ENCODE assay signal across 8 cellular contexts in genomic region chr3:69052567-69052898, GRCh38. TPM values are rescaled to one million over a fixed set of nuclear protein-coding genes. Genes with fewer than 3 reads are reported as not detected.
DNase-seq lines count a peak whose midpoint lies in the region; TF ChIP-seq lines count a peak whose summit lies in the region.

No MANE protein-coding gene starts in this region.

- H3K36me3 ChIP-seq in SJSA1, result peaks cover 51% of the 10 kb centered on the region
- H3K36me3 ChIP-seq in skeletal muscle tissue (ENCODE audit: control insufficient read depth in 3 of 3, insufficient read depth in 3 of 3, low read length in 3 of 3), result peaks cover 1 to 27% (median 27%) of the 10 kb centered on the region in 3 donors

- H3K27me3 ChIP-seq in SJSA1 (replicated peaks) (no peaks in the 10 kb centered on the region), skeletal muscle tissue (ENCODE audit: control insufficient read depth in 3 of 3, insufficient read depth in 3 of 3, low read length in 3 of 3) (no peaks in the 10 kb centered on the region)

- H3K9me3 ChIP-seq in SJSA1 (replicated peaks), result no peaks in the 10 kb centered on the region
- no peaks in the 10 kb centered on the region for H3K9me3 ChIP-seq in skeletal muscle tissue (ENCODE audit: control insufficient read depth in 3 of 3, low read length in 3 of 3)

- no peaks in the 10 kb centered on the region for H3K27me3 Mint-ChIP-seq in activated naive CD4-positive, alpha-beta T cell treated with anti-CD3 and anti-CD28 coated beads, Interleukin-2, amount 10 ng/mL, durations not matched to agents 7 days and 5 days

- TF ChIP-seq CTCF in foreskin fibroblast (IDR thresholded peaks at IDR 0.05; ENCODE audit: low read depth, low read length), result no peak

- CTCF ChIA-PET in activated naive CD4-positive, alpha-beta T cell treated with anti-CD3 and anti-CD28 coated beads, Interleukin-2, amount 10 ng/mL, durations not matched to agents 7 days and 5 days (lab: Charles Lee), result interaction anchor here (0.6 to 2.1 kb wide), 8 partner anchors 13 to 388 kb away, joined by 3 to 5 read pairs (median 4); partner anchors contain the start of gene ARL6IP5

- peaks cover 52% of the 10 kb centered on the region for H3K36me3 Mint-ChIP-seq in activated naive CD4-positive, alpha-beta T cell treated with anti-CD3 and anti-CD28 coated beads, Interleukin-2, amount 10 ng/mL, durations not matched to agents 7 days and 5 days

- H3K27ac ChIP-seq in SJSA1 (peak overlapping the region; percentile 83), skeletal muscle tissue (ENCODE audit: low read depth, low read length) (peak overlapping the region; percentile 96)

- H3K4me3 ChIP-seq in SJSA1 (peak overlapping the region; percentile 63), foreskin fibroblast (ENCODE audit: low read depth in 1 of 2, low read length in 2 of 2) (peak overlapping the region; percentile 94 to 98), skeletal muscle tissue (ENCODE audit: low read length in 3 of 3) (peak overlapping the region; percentile 92 to 97 (median 93))

- H3K27ac Mint-ChIP-seq in activated naive CD4-positive, alpha-beta T cell treated with anti-CD3 and anti-CD28 coated beads, Interleukin-2, amount 10 ng/mL, durations not matched to agents 7 days and 5 days, result peak overlapping the region; percentile 98

- H3K4me1 ChIP-seq in SJSA1 (replicated peaks) (peaks cover 4% of the 10 kb centered on the region), skeletal muscle tissue (ENCODE audit: control insufficient read depth in 3 of 3, insufficient read depth in 3 of 3, low read length in 3 of 3) (peaks cover 8 to 26% (median 22%) of the 10 kb centered on the region in 3 donors)

- H3K9ac ChIP-seq in skeletal muscle tissue (ENCODE audit: low read depth in 1 of 3, low read length in 3 of 3), result peak overlapping the region; percentile 96 to 99 (median 97)

- H3K4me1 Mint-ChIP-seq in activated naive CD4-positive, alpha-beta T cell treated with anti-CD3 and anti-CD28 coated beads, Interleukin-2, amount 10 ng/mL, durations not matched to agents 7 days and 5 days, result peaks cover 57% of the 10 kb centered on the region

- H3K4me3 Mint-ChIP-seq in activated naive CD4-positive, alpha-beta T cell treated with anti-CD3 and anti-CD28 coated beads, Interleukin-2, amount 10 ng/mL, durations not matched to agents 7 days and 5 days, result peak overlapping the region; percentile 99

- H3K9me3 Mint-ChIP-seq in activated naive CD4-positive, alpha-beta T cell treated with anti-CD3 and anti-CD28 coated beads, Interleukin-2, amount 10 ng/mL, durations not matched to agents 7 days and 5 days, result no peaks in the 10 kb centered on the region

- DNase-seq in activated naive CD4-positive, alpha-beta T cell treated with anti-CD3 and anti-CD28 coated beads, Interleukin-2, amount 10 ng/mL, durations not matched to agents 7 days and 5 days, result no peak
- no peak for DNase-seq in activated naive CD4-positive, alpha-beta T cell (lab: John Stamatoyannopoulos, UW)
- no peak for DNase-seq in SJSA1 (ENCODE audit: low read depth in 1 of 2, low spot score in 2 of 2)
- DNase-seq in foreskin fibroblast, result no peak
- DNase-seq in NOMO-1 (lab: John Stamatoyannopoulos, UW; ENCODE audit: unreplicated experiment in 2 of 2), result no peak
- no peak for DNase-seq in NCI-H748 treated with DMSO at 0.1 percent for 48 hours (lab: John Stamatoyannopoulos, UW)
- no peak for DNase-seq in GM03348 (ENCODE audit: low spot score)

RNA-seq across cellular contexts. Expression of gene TMF1, which starts 0.4 kb away (rescaled TPM):
- 11.8 and 19.5 TPM in 2 replicates for total RNA-seq in SJSA1 (2014; rRNA removed; shearing (Covaris generic))
- 12.5 TPM for total RNA-seq in skeletal muscle tissue

RNA-seq across cellular contexts. Expression of gene UBA3, which starts 27.6 kb away (rescaled TPM):
- 63.6 and 76.4 TPM in 2 replicates for total RNA-seq in SJSA1 (2014; rRNA removed; shearing (Covaris generic))
- 48.5 TPM for total RNA-seq in skeletal muscle tissue

RNA-seq across cellular contexts. Expression of gene ARL6IP5, which starts 32.2 kb away (rescaled TPM):
- 49.8 and 57.3 TPM in 2 replicates for total RNA-seq in SJSA1 (2014; rRNA removed; shearing (Covaris generic))
- 60.5 TPM for total RNA-seq in skeletal muscle tissue

RNA-seq across cellular contexts. Expression of gene EOGT, which starts 39.0 kb away (rescaled TPM):
- total RNA-seq in SJSA1 (2014; rRNA removed; shearing (Covaris generic)), result 23.3 and 43.0 TPM in 2 replicates
- total RNA-seq in skeletal muscle tissue, result 13.0 TPM
